ENCODE assay signal across 9 cellular contexts in genomic region chr2:101173707-101174295, GRCh38. TPM values are rescaled to one million over a fixed set of nuclear protein-coding genes. Genes with fewer than 3 reads are reported as not detected.
DNase-seq lines count a peak whose midpoint lies in the region; ATAC-seq and TF ChIP-seq lines count a peak whose summit lies in the region.
"Had no signal": no experiment of that assay in that cellular context is flagged by ENCODE, and none has a peak within 500 bp of the region (broad histone marks: within the 10 kb centered on the region; RNA-seq: fewer than 3 reads in every experiment).

No MANE protein-coding gene starts in this region.

- H3K36me3 Mint-ChIP-seq in activated T-cell treated with anti-CD3 and anti-CD28 coated beads, Interleukin-2, amount 50 U/mL, for 72 hours (ENCODE audit: insufficient read depth in 2 of 2), result peaks cover 11 to 13% of the 10 kb centered on the region in 2 donors
- no peaks in the 10 kb centered on the region for H3K36me3 Mint-ChIP-seq in natural killer cell

- intact Hi-C loops in natural killer cell (cut with micrococcal nuclease), result no loop called here

- TF ChIP-seq CTCF in natural killer cell (IDR thresholded peaks at IDR 0.05), result no peak

- DNase-seq in DMS 273 (lab: John Stamatoyannopoulos, UW; ENCODE audit: unreplicated experiment) (peak; percentile 7), DMS 273 treated with DMSO at 0.1 percent for 48 hours (lab: John Stamatoyannopoulos, UW) (no peak), natural killer cell (no peak), amniotic stem cell (lab: John Stamatoyannopoulos, UW) (no peak), GM19240 (ENCODE audit: insufficient read length, low spot score) (no peak)
- DNase-seq in activated T-cell treated with anti-CD3 and anti-CD28 coated beads, Interleukin-2, amount 50 U/mL, for 72 hours, result peak; percentile 32 to 42
- DNase-seq: Kasumi-1 had no signal

- ATAC-seq in GM21825 (IDR thresholded peaks at IDR 0.05; ENCODE audit: unreplicated experiment) (peak; percentile 60), natural killer cell (peak; percentile 62 to 82 (median 67)), HG02840 (IDR thresholded peaks at IDR 0.05; ENCODE audit: low FRiP score, unreplicated experiment) (no peak)
- ATAC-seq in activated T-cell treated with anti-CD3 and anti-CD28 coated beads, Interleukin-2, amount 50 U/mL, for 72 hours (replicated peaks in 1 of 2), result peak; percentile 92 to 98

- peaks cover 20% of the 10 kb centered on the region for H3K4me1 Mint-ChIP-seq in activated T-cell treated with anti-CD3 and anti-CD28 coated beads, Interleukin-2, amount 50 U/mL, for 72 hours (ENCODE audit: low read depth)
- peaks cover 0 to 6% of the 10 kb centered on the region in 2 donors for H3K4me1 Mint-ChIP-seq in natural killer cell

- H3K27me3 Mint-ChIP-seq in activated T-cell treated with anti-CD3 and anti-CD28 coated beads, Interleukin-2, amount 50 U/mL, for 72 hours (ENCODE audit: low read depth), result no peaks in the 10 kb centered on the region
- H3K27me3 Mint-ChIP-seq in natural killer cell (ENCODE audit: low read depth in 2 of 2), result peaks cover 0 to 6% of the 10 kb centered on the region in 2 donors

- peak overlapping the region; percentile 0 to 33 for H3K4me3 Mint-ChIP-seq in activated T-cell treated with anti-CD3 and anti-CD28 coated beads, Interleukin-2, amount 50 U/mL, for 72 hours
- H3K4me3 Mint-ChIP-seq in natural killer cell, result no peak overlapping the region

- peaks cover 9 to 14% of the 10 kb centered on the region in 2 donors for H3K9me3 Mint-ChIP-seq in activated T-cell treated with anti-CD3 and anti-CD28 coated beads, Interleukin-2, amount 50 U/mL, for 72 hours
- no peaks in the 10 kb centered on the region for H3K9me3 Mint-ChIP-seq in natural killer cell

- peak overlapping the region; percentile 44 for H3K27ac Mint-ChIP-seq in activated T-cell treated with anti-CD3 and anti-CD28 coated beads, Interleukin-2, amount 50 U/mL, for 72 hours
- no peak overlapping the region for H3K27ac Mint-ChIP-seq in natural killer cell

RNA-seq across cellular contexts. Expression of gene TBC1D8, which starts 22.6 kb away (rescaled TPM):
- total RNA-seq in activated T-cell treated with anti-CD3 and anti-CD28 coated beads, Interleukin-2, amount 50 U/mL, for 72 hours, result 1 to 10 TPM; 5.2 to 8.3 TPM
- total RNA-seq in natural killer cell, result 1 to 10 TPM; 2.2 to 8.7 (median 5.1) TPM

Comparison
In these comparisons a context has a peak if more than half of its experiments do, and no peak if none do; other contexts are left out.
1. DNase-seq: peak in DMS 273 (single experiment) and activated T-cell treated with anti-CD3 and anti-CD28 coated beads, Interleukin-2, amount 50 U/mL, for 72 hours (2 of 2); none in DMS 273 treated with DMSO at 0.1 percent for 48 hours (single experiment), natural killer cell (single experiment), amniotic stem cell (single experiment) and GM19240 (single experiment).